23 cellular contexts compared by ENCODE assay signal in genomic region chr19:45947926-45948325, GRCh38. TPM values are rescaled to one million over a fixed set of nuclear protein-coding genes. Genes with fewer than 3 reads are reported as not detected.
DNase-seq lines count a peak whose midpoint lies in the region; TF ChIP-seq lines count a peak whose summit lies in the region.
"Had no signal": no experiment of that assay in that cellular context is flagged by ENCODE, and none has a peak within 500 bp of the region (broad histone marks: within the 10 kb centered on the region; RNA-seq: fewer than 3 reads in every experiment).

No MANE protein-coding gene starts in this region.

- dilution Hi-C loops in mammary epithelial cell (cut with HindIII; ENCODE audit: low sequenced_read_pairs) = loop anchor here (10.0 kb wide), 1 partner anchor 277 kb away; the partner anchor contains the start of gene IGFL1

- DNase-seq in ELR (ENCODE audit: low read depth) (peak; percentile 49), M059J (ENCODE audit: low read depth) (peak; percentile 86), mammary epithelial cell (peak; percentile 60), kidney tubule cell (ENCODE audit: low spot score) (peak; percentile 77), NOMO-1 treated with dmso at 0.1 percent for 144 hours (lab: John Stamatoyannopoulos, UW; ENCODE audit: unreplicated experiment) (no peak), NCI-H187 treated with DMSO at 0.1 percent for 48 hours (lab: John Stamatoyannopoulos, UW) (no peak), endothelial cell (ENCODE audit: low spot score) (no peak)
- no peak for DNase-seq in activated effector memory CD4-positive, alpha-beta T cell treated with Interleukin-2 at 50 U/mL for 16 hours
- DNase-seq: activated CD4-positive, alpha-beta T cell treated with anti-CD3 and anti-CD28 coated beads, Interleukin-2, amount 50 U/mL, for 48 hours; activated naive CD4-positive, alpha-beta T cell; amygdala; head of caudate nucleus; NCI-H2029; NCI-H446; Peyer's patch; stimulated activated CD4-positive, alpha-beta T cell treated with anti-CD3 and anti-CD28 coated beads, Interleukin-4, amount 100 ng/mL, for 24 hours; stimulated activated naive CD8-positive, alpha-beta T cell treated with anti-CD3 and anti-CD28 coated beads, Interleukin-15, amount 100 ng/mL, for 72 hours had no signal

- H3K4me2 ChIP-seq in mammary epithelial cell (ENCODE audit: insufficient read depth, low read depth, low read length) = no peak overlapping the region
- H3K4me2 ChIP-seq: BLaER1 had no signal

- H3K36me3 Mint-ChIP-seq in endothelial cell (ENCODE audit: low read depth, unreplicated experiment) = peaks cover 50% of the 10 kb centered on the region
- H3K36me3 Mint-ChIP-seq: type B pancreatic cell, WTC11 had no signal

- no peak overlapping the region for H3K27ac Mint-ChIP-seq in endothelial cell (ENCODE audit: unreplicated experiment)
- H3K27ac Mint-ChIP-seq: stimulated activated naive CD8-positive, alpha-beta T cell treated with anti-CD3 and anti-CD28 coated beads, Interleukin-15, amount 100 ng/mL, for 72 hours; type B pancreatic cell; WTC11 had no signal

- intact Hi-C loops in mammary epithelial cell (cut with micrococcal nuclease) = no loop called here

- no peak overlapping the region for H2AFZ ChIP-seq in mammary epithelial cell (ENCODE audit: low read depth, low read length)

- CTCF ChIA-PET in mammary epithelial cell (lab: Charles Lee; ENCODE audit: low non-redundant PET) = no interaction called here

- no peaks in the 10 kb centered on the region for H3K9me3 Mint-ChIP-seq in endothelial cell (ENCODE audit: unreplicated experiment)
- H3K9me3 Mint-ChIP-seq: stimulated activated naive CD8-positive, alpha-beta T cell treated with anti-CD3 and anti-CD28 coated beads, Interleukin-15, amount 100 ng/mL, for 72 hours; type B pancreatic cell; WTC11 had no signal

- H3K4me1 Mint-ChIP-seq in endothelial cell (ENCODE audit: unreplicated experiment) = peaks cover 4% of the 10 kb centered on the region

- no peaks in the 10 kb centered on the region for H3K9me3 ChIP-seq in mammary epithelial cell (replicated peaks; ENCODE audit: insufficient read depth, low read length)
- H3K9me3 ChIP-seq: BLaER1, esophagus muscularis mucosa, neutrophil had no signal

- H4K20me1 ChIP-seq in mammary epithelial cell (ENCODE audit: insufficient read depth, low read length) = no peaks in the 10 kb centered on the region
- H4K20me1 ChIP-seq: BLaER1 had no signal

- peaks cover 1% of the 10 kb centered on the region for H3K27me3 Mint-ChIP-seq in endothelial cell (ENCODE audit: unreplicated experiment)

- no TSS peak for BruUV-seq in mammary epithelial cell (replicated peaks; lab: Mats Ljungman, UMichigan)

- H3K79me2 ChIP-seq in mammary epithelial cell (ENCODE audit: insufficient read depth, low read length) = no peaks in the 10 kb centered on the region

- no peaks in the 10 kb centered on the region for H3K36me3 ChIP-seq in mammary epithelial cell (ENCODE audit: insufficient read depth, low read length)
- H3K36me3 ChIP-seq: neutrophil, Peyer's patch had no signal

- H3K4me3 ChIP-seq in mammary epithelial cell (replicated peaks in 1 of 3; ENCODE audit: insufficient read depth in 1 of 3, low read depth in 2 of 3, low read length in 3 of 3) = no peak overlapping the region
- H3K4me3 ChIP-seq: BLaER1, esophagus muscularis mucosa, Peyer's patch had no signal

- no peaks in the 10 kb centered on the region for H3K27me3 ChIP-seq in mammary epithelial cell (ENCODE audit: insufficient read depth, low read length)
- H3K27me3 ChIP-seq: BLaER1, Peyer's patch had no signal

- no peak overlapping the region for H3K27ac ChIP-seq in mammary epithelial cell (ENCODE audit: insufficient read depth, low read depth, low read length)
- H3K27ac ChIP-seq: BLaER1, esophagus muscularis mucosa, neutrophil, Peyer's patch had no signal

- no peak overlapping the region for H3K9ac ChIP-seq in mammary epithelial cell (ENCODE audit: insufficient read depth, low read length)
- H3K9ac ChIP-seq: BLaER1 had no signal

- no CpG with 5 or more reads among the region's 1 CpG for WGBS in mammary epithelial cell (ENCODE audit: low coverage, missing lambda C conversion rate)

- in situ Hi-C loops in mammary epithelial cell (cut with MboI; ENCODE audit: low sequenced_read_pairs in 2 of 2) = no loop called here

- TF ChIP-seq CTCF in mammary epithelial cell (conservative IDR thresholded peaks at IDR 0.05 in 1 of 2, IDR thresholded peaks at IDR 0.05 in 1 of 2; ENCODE audit: extremely low read depth in 1 of 2, insufficient read depth in 1 of 2, low read depth in 1 of 2, low read length in 2 of 2) (no peak), endothelial cell (IDR thresholded peaks at IDR 0.05; ENCODE audit: unreplicated experiment) (no peak)

- H3K4me1 ChIP-seq in mammary epithelial cell (ENCODE audit: insufficient read depth, low read length) = peaks cover 4% of the 10 kb centered on the region

- H3K4me3 Mint-ChIP-seq in endothelial cell (ENCODE audit: unreplicated experiment) = no peak overlapping the region
- H3K4me3 Mint-ChIP-seq: stimulated activated naive CD8-positive, alpha-beta T cell treated with anti-CD3 and anti-CD28 coated beads, Interleukin-15, amount 100 ng/mL, for 72 hours; type B pancreatic cell; WTC11 had no signal

RNA-seq across cellular contexts. Expression of gene NOVA2, which starts 25.7 kb away (rescaled TPM):
- total RNA-seq in M059J (2014; rRNA removed; shearing (Covaris generic)) = 0.10 TPM in 2 replicates
- not detected for total RNA-seq in mammary epithelial cell
- polyA plus RNA-seq in mammary epithelial cell = 0.01 TPM
- polyA minus RNA-seq in mammary epithelial cell = not detected
- 86.0 TPM for total RNA-seq in endothelial cell (ENCODE audit: unreplicated experiment)

RNA-seq across cellular contexts. Expression of gene NANOS2, which starts 33.3 kb away (rescaled TPM):
- not detected in 2 replicates for total RNA-seq in M059J (2014; rRNA removed; shearing (Covaris generic))
- total RNA-seq in mammary epithelial cell (not detected), endothelial cell (ENCODE audit: unreplicated experiment) (not detected)
- not detected for polyA plus RNA-seq in mammary epithelial cell
- not detected for polyA minus RNA-seq in mammary epithelial cell
- total RNA-seq: esophagus muscularis mucosa, lower leg skin, Peyer's patch had no signal

RNA-seq across cellular contexts. Expression of gene MYPOP, which starts 45.5 kb away (rescaled TPM):
- 1.0 and 4.7 TPM in 2 replicates for total RNA-seq in M059J (2014; rRNA removed; shearing (Covaris generic))
- total RNA-seq in mammary epithelial cell (1 to 10 TPM; 1.8 to 8.9 TPM), endothelial cell (ENCODE audit: unreplicated experiment) (9.0 TPM)
- 1.4 TPM for polyA plus RNA-seq in mammary epithelial cell
- polyA minus RNA-seq in mammary epithelial cell = 1.8 TPM

RNA-seq across cellular contexts. Expression of gene CCDC61, which starts 47.3 kb away (rescaled TPM):
- total RNA-seq in M059J (2014; rRNA removed; shearing (Covaris generic)) = 4.0 and 7.8 TPM in 2 replicates
- total RNA-seq in mammary epithelial cell (10 to 100 TPM in 1 of 2 donors, 1 to 10 TPM in 1; 3.3 to 14.8 TPM), endothelial cell (ENCODE audit: unreplicated experiment) (9.5 TPM)
- 6.4 TPM for polyA plus RNA-seq in mammary epithelial cell
- 1.7 TPM for polyA minus RNA-seq in mammary epithelial cell

Comparison
In these comparisons a context has a peak if more than half of its experiments do, and no peak if none do; other contexts are left out.
1. DNase-seq: peak in ELR (single experiment), M059J (single experiment), mammary epithelial cell (single experiment) and kidney tubule cell (single experiment); none in NOMO-1 treated with dmso at 0.1 percent for 144 hours (single experiment), activated effector memory CD4-positive, alpha-beta T cell treated with Interleukin-2 at 50 U/mL for 16 hours (single experiment), NCI-H187 treated with DMSO at 0.1 percent for 48 hours (single experiment) and endothelial cell (single experiment).
2. RNA of gene NOVA2, which starts 25.7 kb away (total RNA-seq): 86.0 TPM in endothelial cell (single experiment); not detected in mammary epithelial cell and 0.10 TPM in M059J; every median in the first group is over 10 times any median in the second.